ENCODE assay signal across 31 cellular contexts in genomic region chr4:105536601-105537000, GRCh38. TPM values are rescaled to one million over a fixed set of nuclear protein-coding genes. Genes with fewer than 3 reads are reported as not detected.
"Had no signal": no experiment of that assay in that cellular context is flagged by ENCODE, and none has a peak within 500 bp of the region (broad histone marks: within the 10 kb centered on the region; RNA-seq: fewer than 3 reads in every experiment).

No MANE protein-coding gene starts in this region.

- ATAC-seq: natural killer cell; psoas muscle; right cardiac atrium; sciatic nerve; stimulated activated memory B cell treated with anti-CD40 and anti-IgM and Interleukin-4, amounts not matched to agents 10 μg/mL and 1 μg/mL and 100 μg/mL, for 72 hours; stimulated activated naive CD8-positive, alpha-beta T cell treated with anti-CD3 and anti-CD28 coated beads, Interleukin-15, amount 100 ng/mL, for 72 hours; stimulated activated naive CD8-positive, alpha-beta T cell treated with anti-CD3 and anti-CD28 coated beads, Interleukin-15, Interleukin-2, amounts not matched to agents 100 U/mL and 50 U/mL, for 24 hours; upper lobe of right lung had no signal

- H2AFZ ChIP-seq: neural progenitor cell, parathyroid adenoma had no signal

- H3K9me3 ChIP-seq: ovary, psoas muscle, suprapubic skin, testis, tibial artery, transverse colon, upper lobe of right lung, uterus had no signal

- DNase-seq: natural killer cell; occipital lobe; ovary; posterior cingulate gyrus; psoas muscle; right cardiac atrium; spleen; stimulated activated CD4-positive, alpha-beta T cell treated with anti-CD3 and anti-CD28 coated beads, Interleukin-12 subunit alpha, Interleukin-12 subunit beta, amount 100 ng/mL, for 4 hours; stimulated activated CD4-positive, alpha-beta T cell treated with anti-CD3 and anti-CD28 coated beads, Interleukin-1b, Interleukin-23, amount 100 ng/mL, for 48 hours; stimulated activated CD4-positive, alpha-beta T cell treated with anti-CD3 and anti-CD28 coated beads, Interleukin-4, amount 100 ng/mL, for 1 hour; stimulated activated CD4-positive, alpha-beta T cell treated with anti-CD3 and anti-CD28 coated beads, Interleukin-4, amount 100 ng/mL, for 4 hours; stimulated activated CD8-positive, alpha-beta memory T cell treated with anti-CD3 and anti-CD28 coated beads, Interleukin-4, amount 100 ng/mL, for 48 hours; stimulated activated naive CD4-positive, alpha-beta T cell; stimulated activated naive CD8-positive, alpha-beta T cell treated with anti-CD3 and anti-CD28 coated beads, Interleukin-15, amount 100 ng/mL, for 72 hours; stimulated activated naive CD8-positive, alpha-beta T cell treated with anti-CD3 and anti-CD28 coated beads, Interleukin-15, Interleukin-2, amounts not matched to agents 100 U/mL and 50 U/mL, for 24 hours; substantia nigra; testis; tibial artery; transverse colon; upper lobe of right lung; uterus had no signal

- H3K79me2 ChIP-seq: parathyroid adenoma had no signal

- H3K4me1 ChIP-seq: neural progenitor cell, parathyroid adenoma, psoas muscle, spleen, suprapubic skin, testis, tibial artery, upper lobe of right lung, uterus had no signal

- H3K27ac ChIP-seq: neural progenitor cell, ovary, parathyroid adenoma, psoas muscle, skin epidermis, spleen, suprapubic skin, testis, tibial artery, transverse colon, upper lobe of right lung, uterus had no signal

- H3K9ac ChIP-seq: neural progenitor cell, parathyroid adenoma had no signal

- H3K36me3 ChIP-seq: neural progenitor cell, ovary, spleen, suprapubic skin, tibial artery, transverse colon, upper lobe of right lung, uterus had no signal

- H3K27me3 ChIP-seq: ovary, suprapubic skin, testis, tibial artery, transverse colon, upper lobe of right lung, uterus had no signal

- H3K4me2 ChIP-seq: neural progenitor cell, smooth muscle cell had no signal

- H3K4me3 ChIP-seq: neural progenitor cell, ovary, psoas muscle, skin epidermis, smooth muscle cell, spleen, suprapubic skin, testis, tibial artery, transverse colon, upper lobe of right lung, uterus had no signal

RNA-seq across cellular contexts. Expression of gene ARHGEF38, which starts 15.8 kb away (rescaled TPM):
- total RNA-seq: natural killer cell, osteoblast, psoas muscle, right cardiac atrium, smooth muscle cell, spleen had no signal
- polyA plus RNA-seq: neural cell, ovary, psoas muscle, right cardiac atrium, spleen, urinary bladder had no signal
